In genomic region chr5:112634796-112635195, GRCh38 we compare ENCODE assay signal across 2 cellular contexts.
TF ChIP-seq lines count a peak whose summit lies in the region.

No MANE protein-coding gene starts in this region.

TF ChIP-seq in HEK293, 187 proteins besides CTCF, POLR2A, EP300 and RAD21 (continued from another document):
- TF ChIP-seq ZNF121 (tag by site-specific recombination; IDR thresholded peaks at IDR 0.05), result no peak
TF ChIP-seq in HEK293: peak in this region for 1.

TF ChIP-seq in H1, 55 proteins besides CTCF, POLR2A, EP300 and RAD21:
- TF ChIP-seq E2F6 (IDR thresholded peaks at IDR 0.05) (no peak), CREB1 (IDR thresholded peaks at IDR 0.05) (no peak), CBX8 (IDR thresholded peaks at IDR 0.05; ENCODE audit: borderline replicate concordance, low read depth, low read length) (no peak), ZNF274 (IDR thresholded peaks at IDR 0.05; ENCODE audit: borderline replicate concordance, extremely low read depth, low read length) (no peak), KDM1A (IDR thresholded peaks at IDR 0.05; ENCODE audit: borderline replicate concordance, low read length) (no peak), ATF2 (IDR thresholded peaks at IDR 0.05; ENCODE audit: low read length) (no peak)
TF ChIP-seq in H1: peak in this region for 0.
